ENCODE assay signal across 16 cellular contexts in the genomic region with DNA sequence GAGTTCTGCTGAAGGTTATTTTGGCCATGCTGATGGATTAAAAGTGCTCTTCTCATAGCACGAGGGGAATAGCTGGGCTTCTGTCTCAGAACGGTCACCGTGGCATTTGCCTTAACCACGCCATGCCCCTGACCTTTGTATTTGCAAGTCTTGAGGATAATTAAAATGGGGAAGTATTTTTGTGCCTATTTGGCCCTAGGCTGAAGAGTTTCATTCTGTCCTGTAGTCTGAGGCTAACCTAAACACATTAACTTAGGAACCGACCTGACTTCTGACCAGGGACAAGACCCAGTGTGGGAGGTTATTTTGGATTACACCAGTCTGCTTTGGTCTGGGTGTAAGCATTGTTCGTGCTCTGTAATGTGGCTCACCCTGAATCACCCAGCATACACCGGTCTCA.
"Had no signal": no experiment of that assay in that cellular context is flagged by ENCODE, and none has a peak within 500 bp of the region (broad histone marks: within the 10 kb centered on the region; RNA-seq: fewer than 3 reads in every experiment).

No MANE protein-coding gene starts in this region.

- H3K4me3 ChIP-seq: adrenal gland, body of pancreas, gastroesophageal sphincter, left lung, sigmoid colon, stomach, uterus had no signal

- H3K36me3 ChIP-seq: uterus had no signal

- DNase-seq: activated gamma-delta T cell treated with Interleukin-2 at 50 U/mL for 16 hours; activated T-cell treated with anti-CD3 and anti-CD28 coated beads for 4 hours; adrenal gland; body of pancreas; central memory CD4-positive, alpha-beta T cell; cortex of kidney; effector memory CD8-positive, alpha-beta T cell; islet precursor cell; left lung; mesenchymal stem cell; nephron progenitor cell; sigmoid colon; stimulated activated CD4-positive, alpha-beta T cell treated with anti-CD3 and anti-CD28 coated beads, Interleukin-2, amount 100 ng/mL, for 24 hours; stomach; uterus had no signal

- H3K4me3 Mint-ChIP-seq: effector memory CD8-positive, alpha-beta T cell; nephron progenitor cell had no signal

- H3K27me3 ChIP-seq: adrenal gland, body of pancreas, gastroesophageal sphincter, left lung, sigmoid colon, stomach, uterus had no signal

- H3K4me1 ChIP-seq: adrenal gland, gastroesophageal sphincter, stomach, uterus had no signal

- H3K9me3 ChIP-seq: adrenal gland, body of pancreas, gastroesophageal sphincter, left lung, sigmoid colon, stomach, uterus had no signal

- H3K27me3 Mint-ChIP-seq: effector memory CD8-positive, alpha-beta T cell had no signal

- H3K27ac Mint-ChIP-seq: nephron progenitor cell had no signal

- H3K27ac ChIP-seq: adrenal gland, body of pancreas, gastroesophageal sphincter, left lung, stomach, uterus had no signal

- ATAC-seq: body of pancreas; effector memory CD8-positive, alpha-beta T cell; gastroesophageal sphincter; left lung had no signal

- H3K9me3 Mint-ChIP-seq: effector memory CD8-positive, alpha-beta T cell; nephron progenitor cell had no signal
